Comparison of ENCODE assay signal across 21 cellular contexts in the genomic region with DNA sequence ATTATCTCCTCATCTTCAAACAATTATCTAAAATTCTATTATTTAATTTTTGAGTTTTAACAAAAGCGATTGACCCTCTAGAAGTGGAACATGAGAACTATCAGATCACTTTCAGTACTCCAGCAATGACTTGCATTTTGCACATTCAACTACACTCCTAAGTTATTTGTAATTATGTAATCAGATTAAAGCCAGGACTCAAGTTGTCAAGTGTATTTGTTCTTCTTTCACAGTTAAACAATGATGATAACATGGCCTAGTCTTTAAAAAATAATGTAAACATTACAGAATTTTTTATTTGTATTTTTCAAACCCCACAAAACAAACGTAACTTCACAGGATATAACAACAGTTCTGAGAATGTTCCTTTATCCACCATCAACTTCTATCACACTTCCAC.
DNase-seq lines count a peak whose midpoint lies in the region; ATAC-seq and TF ChIP-seq lines count a peak whose summit lies in the region.
"Had no signal": no experiment of that assay in that cellular context is flagged by ENCODE, and none has a peak within 500 bp of the region (broad histone marks: within the 10 kb centered on the region; RNA-seq: fewer than 3 reads in every experiment).

No MANE protein-coding gene starts in this region.

- H3K27me3 ChIP-seq in GM23338 (ENCODE audit: insufficient read depth) = no peaks in the 10 kb centered on the region
- H3K27me3 ChIP-seq in SJCRH30 = no peaks in the 10 kb centered on the region
- H3K27me3 ChIP-seq: BLaER1 treated with 17β-estradiol and CSF1 and Interleukin-3, amounts not matched to agents 10 nM and 100 nM had no signal

- DNase-seq in NCI-H748 (lab: John Stamatoyannopoulos, UW; ENCODE audit: unreplicated experiment) = peak; percentile 34
- DNase-seq in NCI-H748 treated with DMSO at 0.1 percent for 48 hours (lab: John Stamatoyannopoulos, UW) = no peak
- no peak for DNase-seq in GM23338 (ENCODE audit: low spot score)
- no peak for DNase-seq in SJCRH30
- DNase-seq in LoVo (ENCODE audit: low spot score) = no peak
- DNase-seq in NCI-H2029 (lab: John Stamatoyannopoulos, UW) = no peak
- no peak for DNase-seq in activated T-cell treated with anti-CD3 and anti-CD28 coated beads, Interleukin-2, amount 50 U/mL, for 4 hours
- DNase-seq: AML-193; CD4-positive, alpha-beta T cell; GM23248; HCEC 1CT; NCI-H1092 treated with DMSO at 0.1 percent for 48 hours; NCI-H1436; NCI-H187; NCI-H446 treated with DMSO at 0.1 percent for 48 hours; NCI-H69; NK-92 treated with Interleukin-12 subunit alpha and Interleukin-12 subunit beta, amount 100 ng/mL, for 24 hours; PC-9; T-cell had no signal

- H3K9me3 ChIP-seq in SJCRH30 (replicated peaks) = no peaks in the 10 kb centered on the region
- H3K9me3 ChIP-seq: BLaER1 treated with 17β-estradiol and CSF1 and Interleukin-3, amounts not matched to agents 10 nM and 100 nM had no signal

- H3F3A ChIP-seq in GM23338 (replicated peaks; ENCODE audit: low read depth) = no peaks in the 10 kb centered on the region

- H3K79me2 ChIP-seq in GM23338 (replicated peaks; ENCODE audit: insufficient read depth) = no peaks in the 10 kb centered on the region

- H3K4me3 Mint-ChIP-seq in GM23338 = no peak overlapping the region
- no peak overlapping the region for H3K4me3 Mint-ChIP-seq in activated T-cell treated with anti-CD3 and anti-CD28 coated beads, Interleukin-2, amount 50 U/mL, for 4 hours
- H3K4me3 Mint-ChIP-seq: CD4-positive, alpha-beta T cell; T-cell had no signal

- H3K27ac ChIP-seq in GM23338 (ENCODE audit: low read depth) (no peak overlapping the region), SJCRH30 (peak overlapping the region; percentile 71)
- H3K27ac ChIP-seq: BLaER1 treated with 17β-estradiol and CSF1 and Interleukin-3, amounts not matched to agents 10 nM and 100 nM; GM23248; PC-9 had no signal

- H3K4me2 ChIP-seq in GM23338 = no peak overlapping the region
- H3K4me2 ChIP-seq: BLaER1 treated with 17β-estradiol and CSF1 and Interleukin-3, amounts not matched to agents 10 nM and 100 nM; PC-9 had no signal

- H3K36me3 Mint-ChIP-seq in GM23338 (ENCODE audit: low read depth) = no peaks in the 10 kb centered on the region
- no peaks in the 10 kb centered on the region for H3K36me3 Mint-ChIP-seq in activated T-cell treated with anti-CD3 and anti-CD28 coated beads, Interleukin-2, amount 50 U/mL, for 4 hours (ENCODE audit: insufficient read depth)
- H3K36me3 Mint-ChIP-seq: T-cell had no signal

- no peak overlapping the region for H3K4me3 ChIP-seq in GM23338
- no peak overlapping the region for H3K4me3 ChIP-seq in SJCRH30
- H3K4me3 ChIP-seq: BLaER1 treated with 17β-estradiol and CSF1 and Interleukin-3, amounts not matched to agents 10 nM and 100 nM; GM23248; PC-9 had no signal

- H3K4me1 ChIP-seq in GM23338 (ENCODE audit: insufficient read depth) = no peaks in the 10 kb centered on the region
- H3K4me1 ChIP-seq in SJCRH30 = peaks cover 14% of the 10 kb centered on the region
- H3K4me1 ChIP-seq: BLaER1 treated with 17β-estradiol and CSF1 and Interleukin-3, amounts not matched to agents 10 nM and 100 nM had no signal

- peak overlapping the region; percentile 26 for H3K27ac Mint-ChIP-seq in GM23338
- H3K27ac Mint-ChIP-seq: CD4-positive, alpha-beta T cell; T-cell had no signal

- H3K9me3 Mint-ChIP-seq in GM23338 = no peaks in the 10 kb centered on the region
- no peaks in the 10 kb centered on the region for H3K9me3 Mint-ChIP-seq in activated T-cell treated with anti-CD3 and anti-CD28 coated beads, Interleukin-2, amount 50 U/mL, for 4 hours
- H3K9me3 Mint-ChIP-seq: CD4-positive, alpha-beta T cell; T-cell had no signal

- ATAC-seq in GM23338 = no peak
- no peak for ATAC-seq in activated T-cell treated with anti-CD3 and anti-CD28 coated beads, Interleukin-2, amount 50 U/mL, for 4 hours
- ATAC-seq: Right ventricle myocardium inferior, T-cell had no signal

- TF ChIP-seq CTCF in GM23338 (conservative IDR thresholded peaks at IDR 0.05; ENCODE audit: low read depth in 2 of 2) = no peak

- H2AFZ ChIP-seq in GM23338 = no peak overlapping the region
- H2AFZ ChIP-seq: GM23248, PC-9 had no signal

- H3K36me3 ChIP-seq in GM23338 (ENCODE audit: insufficient read depth) = no peaks in the 10 kb centered on the region
- H3K36me3 ChIP-seq in SJCRH30 = no peaks in the 10 kb centered on the region
- H3K36me3 ChIP-seq: BLaER1 treated with 17β-estradiol and CSF1 and Interleukin-3, amounts not matched to agents 10 nM and 100 nM had no signal

- no peaks in the 10 kb centered on the region for H3K9me2 ChIP-seq in GM23338 (ENCODE audit: insufficient read depth)

- no peaks in the 10 kb centered on the region for H3K27me3 Mint-ChIP-seq in GM23338 (ENCODE audit: insufficient read depth, low read depth, poor library complexity)
- no peaks in the 10 kb centered on the region for H3K27me3 Mint-ChIP-seq in activated T-cell treated with anti-CD3 and anti-CD28 coated beads, Interleukin-2, amount 50 U/mL, for 4 hours (ENCODE audit: low read depth)
- H3K27me3 Mint-ChIP-seq: CD4-positive, alpha-beta T cell; T-cell had no signal

- no peaks in the 10 kb centered on the region for H4K20me1 ChIP-seq in GM23338 (replicated peaks; ENCODE audit: insufficient read depth)
- H4K20me1 ChIP-seq: BLaER1 treated with 17β-estradiol and CSF1 and Interleukin-3, amounts not matched to agents 10 nM and 100 nM had no signal

- H3K4me1 Mint-ChIP-seq in GM23338 = peaks cover 4% of the 10 kb centered on the region; the same call in 2 of the 3 replicates
- no peaks in the 10 kb centered on the region for H3K4me1 Mint-ChIP-seq in activated T-cell treated with anti-CD3 and anti-CD28 coated beads, Interleukin-2, amount 50 U/mL, for 4 hours (ENCODE audit: low read depth)
- H3K4me1 Mint-ChIP-seq: T-cell had no signal

TF ChIP-seq in GM23338, 12 proteins besides CTCF, POLR2A, EP300 and RAD21 (continues in another document):
- TF ChIP-seq, protein P1, sequence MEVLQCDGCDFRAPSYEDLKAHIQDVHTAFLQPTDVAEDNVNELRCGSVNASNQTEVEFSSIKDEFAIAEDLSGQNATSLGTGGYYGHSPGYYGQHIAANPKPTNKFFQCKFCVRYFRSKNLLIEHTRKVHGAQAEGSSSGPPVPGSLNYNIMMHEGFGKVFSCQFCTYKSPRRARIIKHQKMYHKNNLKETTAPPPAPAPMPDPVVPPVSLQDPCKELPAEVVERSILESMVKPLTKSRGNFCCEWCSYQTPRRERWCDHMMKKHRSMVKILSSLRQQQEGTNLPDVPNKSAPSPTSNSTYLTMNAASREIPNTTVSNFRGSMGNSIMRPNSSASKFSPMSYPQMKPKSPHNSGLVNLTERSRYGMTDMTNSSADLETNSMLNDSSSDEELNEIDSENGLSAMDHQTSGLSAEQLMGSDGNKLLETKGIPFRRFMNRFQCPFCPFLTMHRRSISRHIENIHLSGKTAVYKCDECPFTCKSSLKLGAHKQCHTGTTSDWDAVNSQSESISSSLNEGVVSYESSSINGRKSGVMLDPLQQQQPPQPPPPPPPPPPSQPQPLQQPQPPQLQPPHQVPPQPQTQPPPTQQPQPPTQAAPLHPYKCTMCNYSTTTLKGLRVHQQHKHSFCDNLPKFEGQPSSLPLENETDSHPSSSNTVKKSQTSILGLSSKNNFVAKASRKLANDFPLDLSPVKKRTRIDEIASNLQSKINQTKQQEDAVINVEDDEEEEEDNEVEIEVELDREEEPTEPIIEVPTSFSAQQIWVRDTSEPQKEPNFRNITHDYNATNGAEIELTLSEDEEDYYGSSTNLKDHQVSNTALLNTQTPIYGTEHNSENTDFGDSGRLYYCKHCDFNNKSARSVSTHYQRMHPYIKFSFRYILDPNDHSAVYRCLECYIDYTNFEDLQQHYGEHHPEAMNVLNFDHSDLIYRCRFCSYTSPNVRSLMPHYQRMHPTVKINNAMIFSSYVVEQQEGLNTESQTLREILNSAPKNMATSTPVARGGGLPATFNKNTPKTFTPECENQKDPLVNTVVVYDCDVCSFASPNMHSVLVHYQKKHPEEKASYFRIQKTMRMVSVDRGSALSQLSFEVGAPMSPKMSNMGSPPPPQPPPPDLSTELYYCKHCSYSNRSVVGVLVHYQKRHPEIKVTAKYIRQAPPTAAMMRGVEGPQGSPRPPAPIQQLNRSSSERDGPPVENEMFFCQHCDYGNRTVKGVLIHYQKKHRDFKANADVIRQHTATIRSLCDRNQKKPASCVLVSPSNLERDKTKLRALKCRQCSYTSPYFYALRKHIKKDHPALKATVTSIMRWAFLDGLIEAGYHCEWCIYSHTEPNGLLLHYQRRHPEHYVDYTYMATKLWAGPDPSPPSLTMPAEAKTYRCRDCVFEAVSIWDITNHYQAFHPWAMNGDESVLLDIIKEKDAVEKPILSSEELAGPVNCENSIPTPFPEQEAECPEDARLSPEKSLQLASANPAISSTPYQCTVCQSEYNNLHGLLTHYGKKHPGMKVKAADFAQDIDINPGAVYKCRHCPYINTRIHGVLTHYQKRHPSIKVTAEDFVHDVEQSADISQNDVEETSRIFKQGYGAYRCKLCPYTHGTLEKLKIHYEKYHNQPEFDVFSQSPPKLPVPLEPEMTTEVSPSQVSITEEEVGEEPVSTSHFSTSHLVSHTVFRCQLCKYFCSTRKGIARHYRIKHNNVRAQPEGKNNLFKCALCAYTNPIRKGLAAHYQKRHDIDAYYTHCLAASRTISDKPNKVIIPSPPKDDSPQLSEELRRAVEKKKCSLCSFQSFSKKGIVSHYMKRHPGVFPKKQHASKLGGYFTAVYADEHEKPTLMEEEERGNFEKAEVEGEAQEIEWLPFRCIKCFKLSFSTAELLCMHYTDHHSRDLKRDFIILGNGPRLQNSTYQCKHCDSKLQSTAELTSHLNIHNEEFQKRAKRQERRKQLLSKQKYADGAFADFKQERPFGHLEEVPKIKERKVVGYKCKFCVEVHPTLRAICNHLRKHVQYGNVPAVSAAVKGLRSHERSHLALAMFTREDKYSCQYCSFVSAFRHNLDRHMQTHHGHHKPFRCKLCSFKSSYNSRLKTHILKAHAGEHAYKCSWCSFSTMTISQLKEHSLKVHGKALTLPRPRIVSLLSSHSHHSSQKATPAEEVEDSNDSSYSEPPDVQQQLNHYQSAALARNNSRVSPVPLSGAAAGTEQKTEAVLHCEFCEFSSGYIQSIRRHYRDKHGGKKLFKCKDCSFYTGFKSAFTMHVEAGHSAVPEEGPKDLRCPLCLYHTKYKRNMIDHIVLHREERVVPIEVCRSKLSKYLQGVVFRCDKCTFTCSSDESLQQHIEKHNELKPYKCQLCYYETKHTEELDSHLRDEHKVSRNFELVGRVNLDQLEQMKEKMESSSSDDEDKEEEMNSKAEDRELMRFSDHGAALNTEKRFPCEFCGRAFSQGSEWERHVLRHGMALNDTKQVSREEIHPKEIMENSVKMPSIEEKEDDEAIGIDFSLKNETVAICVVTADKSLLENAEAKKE (CRISPR knock-in tag; IDR thresholded peaks at IDR 0.05) = no peak
- TF ChIP-seq CREB1 (CRISPR knock-in tag; IDR thresholded peaks at IDR 0.05; ENCODE audit: low read depth) (no peak), ZNF331 (CRISPR knock-in tag; IDR thresholded peaks at IDR 0.05; ENCODE audit: low read depth) (no peak)
